Comparison of ENCODE assay signal across 12 cellular contexts in genomic region chr6:147154454-147154853, GRCh38. TPM values are rescaled to one million over a fixed set of nuclear protein-coding genes. Genes with fewer than 3 reads are reported as not detected.
A peak's percentile ranks its signal among the peaks of the same experiment; 100 is the strongest.
DNase-seq lines count a peak whose midpoint lies in the region; ATAC-seq and TF ChIP-seq lines count a peak whose summit lies in the region.
"Had no signal": no experiment of that assay in that cellular context is flagged by ENCODE, and none has a peak within 500 bp of the region (broad histone marks: within the 10 kb centered on the region; RNA-seq: fewer than 3 reads in every experiment).

No MANE protein-coding gene starts in this region.

- in situ Hi-C loops in astrocyte of the spinal cord (cut with HindIII; ENCODE audit: low sequenced_read_pairs): no loop called here

- no peak for TF ChIP-seq CTCF in astrocyte of the spinal cord (IDR thresholded peaks at IDR 0.05; ENCODE audit: low read depth, low read length)

- H3K4me3 ChIP-seq in astrocyte of the spinal cord (ENCODE audit: low read depth, low read length): no peak overlapping the region
- H3K4me3 ChIP-seq: SJCRH30, tibial nerve had no signal

- intact Hi-C loops in Right ventricle myocardium inferior (cut with DNase I): no loop called here

- DNase-seq in EL (peak; percentile 59), NCI-H146 (lab: John Stamatoyannopoulos, UW) (peak; percentile 95), astrocyte of the spinal cord (ENCODE audit: low read depth, low spot score) (peak; percentile 72), myocyte (ENCODE audit: low read depth) (peak; percentile 48), Right ventricle myocardium inferior (ENCODE audit: missing footprints) (no peak), anterior cingulate cortex (lab: John Stamatoyannopoulos, UW) (no peak), DMS 273 (lab: John Stamatoyannopoulos, UW; ENCODE audit: unreplicated experiment) (no peak)
- DNase-seq: activated CD4-positive, alpha-beta T cell treated with anti-CD3 and anti-CD28 coated beads, Interleukin-2, amount 10 ng/mL, durations not matched to agents 24 days and 14 days; SJCRH30 had no signal

- ATAC-seq in HG03565 (IDR thresholded peaks at IDR 0.05; ENCODE audit: unreplicated experiment) (no peak), Right ventricle myocardium inferior (no peak)
- ATAC-seq: activated naive CD4-positive, alpha-beta T cell treated with anti-CD3 and anti-CD28 coated beads, Interleukin-2, amount 50 U/mL, for 72 hours had no signal

RNA-seq across cellular contexts. Expression of gene STXBP5, which starts 49.8 kb away (rescaled TPM):
- total RNA-seq in myocyte: 35.2 and 36.5 TPM in 2 replicates
- 11.9 TPM for polyA plus RNA-seq in myocyte (2012)
- 13.8 TPM for total RNA-seq in Right ventricle myocardium inferior

Comparison
In these comparisons a context has a peak if more than half of its experiments do, and no peak if none do; other contexts are left out.
1. DNase-seq: peak in EL (single experiment), NCI-H146 (single experiment), astrocyte of the spinal cord (single experiment) and myocyte (single experiment); none in Right ventricle myocardium inferior (single experiment), anterior cingulate cortex (0 of 58) and DMS 273 (single experiment).